ENCODE assay signal across 9 cellular contexts in the genomic region with DNA sequence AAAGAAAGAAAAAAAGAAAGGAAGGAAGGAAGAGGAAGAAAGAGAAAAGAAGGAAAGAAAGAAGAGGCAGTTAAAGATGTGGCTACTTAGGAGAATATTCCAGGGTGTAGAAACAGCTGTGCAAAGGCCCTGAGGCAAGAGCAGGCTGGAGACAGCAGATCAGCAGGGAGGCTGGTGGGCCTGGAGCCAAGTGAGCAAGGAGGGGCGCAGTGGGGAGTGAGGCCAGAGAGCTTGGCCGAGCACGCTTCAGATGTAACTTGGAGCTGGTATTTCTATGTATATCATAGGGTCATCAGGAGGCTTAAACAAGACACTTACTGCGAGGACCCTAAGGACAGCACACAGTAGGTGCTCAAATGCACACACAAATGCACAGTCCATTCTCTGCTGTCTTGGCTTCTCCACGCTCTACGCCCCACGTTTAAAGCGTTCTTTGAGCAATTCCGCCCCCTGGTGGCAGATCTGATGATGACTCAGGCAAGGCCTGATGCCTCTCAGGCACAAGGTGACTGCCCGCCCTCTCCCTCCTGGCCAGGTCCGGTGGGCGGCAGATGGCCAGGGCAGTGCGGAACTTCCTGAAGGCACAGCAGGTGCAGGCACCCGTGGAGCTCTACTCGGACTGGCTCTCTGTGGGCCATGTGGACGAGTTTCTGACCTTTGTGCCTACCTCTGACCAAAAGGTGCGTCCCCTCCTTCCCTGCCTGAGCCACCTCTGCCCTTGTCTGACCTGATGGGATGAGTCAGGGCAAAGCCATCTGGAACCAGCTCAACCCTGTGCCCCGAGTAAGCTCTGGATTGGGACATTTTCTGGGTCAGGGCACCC. TPM values are rescaled to one million over a fixed set of nuclear protein-coding genes. Genes with fewer than 3 reads are reported as not detected.
DNase-seq lines count a peak whose midpoint lies in the region; ATAC-seq and TF ChIP-seq lines count a peak whose summit lies in the region.
"Had no signal": no experiment of that assay in that cellular context is flagged by ENCODE, and none has a peak within 500 bp of the region (broad histone marks: within the 10 kb centered on the region; RNA-seq: fewer than 3 reads in every experiment).

No MANE protein-coding gene starts in this region.

- no peak for ATAC-seq in GM18907 (IDR thresholded peaks at IDR 0.05; ENCODE audit: unreplicated experiment)

- H2BK5ac ChIP-seq in neuronal stem cell (ENCODE audit: low read length): no peak overlapping the region

- H3K4me2 ChIP-seq in KMS-11: no peak overlapping the region
- no peak overlapping the region for H3K4me2 ChIP-seq in neuronal stem cell (ENCODE audit: insufficient read depth, low read length, poor library complexity, severe bottlenecking)

- no CpG with 5 or more reads among the region's 18 CpGs for WGBS in neuronal stem cell (ENCODE audit: extremely low coverage in 2 of 2, insufficient read length in 2 of 2, insufficient replicate concordance in 1 of 2), 2 donors

- H2AFZ ChIP-seq in KMS-11 (ENCODE audit: low read depth) (no peak overlapping the region), neuronal stem cell (ENCODE audit: low read length) (no peak overlapping the region)

- H3K36me3 ChIP-seq in KMS-11 (ENCODE audit: insufficient read depth) (no peaks in the 10 kb centered on the region), neuronal stem cell (replicated peaks in 1 of 2; ENCODE audit: control insufficient read depth in 2 of 2, insufficient read depth in 2 of 2, low read length in 2 of 2) (no peaks in the 10 kb centered on the region)

- H3K36me3 Mint-ChIP-seq in activated T-helper 1 cell treated with anti-CD3 and anti-CD28 coated beads, Interleukin-12 subunit alpha, Interleukin-12 subunit beta, Interleukin-2, Interleukin-4 antibody, amounts not matched to agents 30 ng/mL and 10 ng/mL and 1 ng/mL, durations not matched to agents 14 hours and 24 hours and 36 hours (ENCODE audit: low read depth): no peaks in the 10 kb centered on the region

- no peak overlapping the region for H3K14ac ChIP-seq in neuronal stem cell (ENCODE audit: low read length)

- H4K91ac ChIP-seq in neuronal stem cell (ENCODE audit: low read depth, low read length, poor library complexity): no peak overlapping the region

- peak; percentile 89 for TF ChIP-seq CTCF in KMS-11 (conservative IDR thresholded peaks at IDR 0.05; ENCODE audit: low read depth, low read length)
- peak; percentile 83 for TF ChIP-seq CTCF in fibroblast of the aortic adventitia (IDR thresholded peaks at IDR 0.05; ENCODE audit: insufficient read depth, low read length)

- H3K23ac ChIP-seq in neuronal stem cell (ENCODE audit: low read depth, low read length, poor library complexity): no peak overlapping the region

- H3K27ac ChIP-seq in KMS-11 (no peak overlapping the region), neuronal stem cell (replicated peaks; ENCODE audit: low read length) (no peak overlapping the region), substantia nigra (ENCODE audit: low read depth, low read length, poor library complexity, severe bottlenecking) (no peak overlapping the region)

- H3K27me3 ChIP-seq in KMS-11 (ENCODE audit: insufficient read depth, low read depth) (peaks cover 67% of the 10 kb centered on the region), neuronal stem cell (ENCODE audit: control insufficient read depth in 3 of 3, insufficient read depth in 3 of 3, low read depth in 1 of 3, low read length in 3 of 3) (peaks cover 0 to 17% (median 0%) of the 10 kb centered on the region in 3 experiments)

- no peak overlapping the region for H3K4me3 Mint-ChIP-seq in activated T-helper 1 cell treated with anti-CD3 and anti-CD28 coated beads, Interleukin-12 subunit alpha, Interleukin-12 subunit beta, Interleukin-2, Interleukin-4 antibody, amounts not matched to agents 30 ng/mL and 10 ng/mL and 1 ng/mL, durations not matched to agents 14 hours and 24 hours and 36 hours

- H4K8ac ChIP-seq in neuronal stem cell (ENCODE audit: low read depth, low read length): no peak overlapping the region

- no peaks in the 10 kb centered on the region for H4K20me1 ChIP-seq in KMS-11 (ENCODE audit: insufficient read depth)

- no peak overlapping the region for H2AK5ac ChIP-seq in neuronal stem cell (ENCODE audit: low read depth, low read length)

- H2BK15ac ChIP-seq in neuronal stem cell (ENCODE audit: low read length): no peak overlapping the region

- H3K4me1 ChIP-seq in KMS-11 (ENCODE audit: low read depth, poor library complexity, severe bottlenecking): no peaks in the 10 kb centered on the region
- peaks cover 0 to 3% of the 10 kb centered on the region in 2 donors for H3K4me1 ChIP-seq in neuronal stem cell (ENCODE audit: control insufficient read depth in 2 of 2, insufficient read depth in 1 of 2, low read depth in 1 of 2, low read length in 2 of 2)

- H3K18ac ChIP-seq in neuronal stem cell (ENCODE audit: low read length): no peak overlapping the region

- H3K9ac ChIP-seq in KMS-11: no peak overlapping the region
- no peak overlapping the region for H3K9ac ChIP-seq in neuronal stem cell (ENCODE audit: low read depth, low read length, poor library complexity)

- H3K27me3 Mint-ChIP-seq in activated T-helper 1 cell treated with anti-CD3 and anti-CD28 coated beads, Interleukin-12 subunit alpha, Interleukin-12 subunit beta, Interleukin-2, Interleukin-4 antibody, amounts not matched to agents 30 ng/mL and 10 ng/mL and 1 ng/mL, durations not matched to agents 14 hours and 24 hours and 36 hours (ENCODE audit: insufficient read depth): peaks cover 12% of the 10 kb centered on the region

- H2BK120ac ChIP-seq in neuronal stem cell (ENCODE audit: low read depth, low read length): no peak overlapping the region

- H2BK12ac ChIP-seq in neuronal stem cell (ENCODE audit: low read length): no peak overlapping the region

- no peak overlapping the region for H3K27ac Mint-ChIP-seq in activated T-helper 1 cell treated with anti-CD3 and anti-CD28 coated beads, Interleukin-12 subunit alpha, Interleukin-12 subunit beta, Interleukin-2, Interleukin-4 antibody, amounts not matched to agents 30 ng/mL and 10 ng/mL and 1 ng/mL, durations not matched to agents 14 hours and 24 hours and 36 hours

- H3K9me3 Mint-ChIP-seq in activated T-helper 1 cell treated with anti-CD3 and anti-CD28 coated beads, Interleukin-12 subunit alpha, Interleukin-12 subunit beta, Interleukin-2, Interleukin-4 antibody, amounts not matched to agents 30 ng/mL and 10 ng/mL and 1 ng/mL, durations not matched to agents 14 hours and 24 hours and 36 hours: no peaks in the 10 kb centered on the region

- DNase-seq in DMS153 treated with DMSO at 0.1 percent for 48 hours (lab: John Stamatoyannopoulos, UW; ENCODE audit: unreplicated experiment): peak; percentile 66
- DNase-seq in RPMI7951 (ENCODE audit: low read depth): peak; percentile 92
- DNase-seq in activated T-helper 1 cell treated with anti-CD3 and anti-CD28 coated beads, Interleukin-12 subunit alpha, Interleukin-12 subunit beta, Interleukin-2, Interleukin-4 antibody, amounts not matched to agents 30 ng/mL and 10 ng/mL and 1 ng/mL, durations not matched to agents 14 hours and 24 hours and 36 hours (ENCODE audit: low spot score): peak; percentile 69
- DNase-seq in fibroblast of the aortic adventitia (ENCODE audit: low read depth): peak; percentile 86
- DNase-seq in neuronal stem cell (ENCODE audit: low spot score): peak; percentile 89
- peak in 48 of 49 donors; percentile 12 to 95 (median 74) for DNase-seq in substantia nigra (lab: John Stamatoyannopoulos, UW)

- no peaks in the 10 kb centered on the region for H3K79me1 ChIP-seq in neuronal stem cell (ENCODE audit: low read depth, low read length)

- no peaks in the 10 kb centered on the region for H3K4me1 Mint-ChIP-seq in activated T-helper 1 cell treated with anti-CD3 and anti-CD28 coated beads, Interleukin-12 subunit alpha, Interleukin-12 subunit beta, Interleukin-2, Interleukin-4 antibody, amounts not matched to agents 30 ng/mL and 10 ng/mL and 1 ng/mL, durations not matched to agents 14 hours and 24 hours and 36 hours (ENCODE audit: low read depth)

- H3K79me2 ChIP-seq in KMS-11 (ENCODE audit: insufficient read depth, low read depth): no peaks in the 10 kb centered on the region

- no peaks in the 10 kb centered on the region for H3K9me3 ChIP-seq in neuronal stem cell (replicated peaks in 1 of 2; ENCODE audit: control insufficient read depth in 2 of 2, insufficient read depth in 1 of 2, low read depth in 1 of 2, low read length in 2 of 2)

- intact Hi-C loops in activated T-helper 1 cell treated with anti-CD3 and anti-CD28 coated beads, Interleukin-12 subunit alpha, Interleukin-12 subunit beta, Interleukin-2, Interleukin-4 antibody, amounts not matched to agents 30 ng/mL and 10 ng/mL and 1 ng/mL, durations not matched to agents 14 hours and 24 hours and 36 hours (cut with micrococcal nuclease): loop anchor here (1.0 kb wide), 1 partner anchor 112 kb away; no protein-coding TSS in a partner anchor

- H3K4me3 ChIP-seq in KMS-11 (IDR thresholded peaks at IDR 0.05; ENCODE audit: insufficient read depth, low read depth, low read length): no peak overlapping the region
- no peak overlapping the region for H3K4me3 ChIP-seq in fibroblast of the aortic adventitia (ENCODE audit: low read depth, low read length)
- no peak overlapping the region for H3K4me3 ChIP-seq in neuronal stem cell (ENCODE audit: low read length in 2 of 2)

- H3K4ac ChIP-seq in neuronal stem cell (ENCODE audit: low read length): no peak overlapping the region

RNA-seq across cellular contexts. Expression of gene PADI3, which starts 11.9 kb away (rescaled TPM):
- total RNA-seq in RPMI7951 (2014; rRNA removed; shearing (Covaris generic)): 44.9 and 48.8 TPM in 2 replicates
- total RNA-seq in activated T-helper 1 cell treated with anti-CD3 and anti-CD28 coated beads, Interleukin-12 subunit alpha, Interleukin-12 subunit beta, Interleukin-2, Interleukin-4 antibody, amounts not matched to agents 30 ng/mL and 10 ng/mL and 1 ng/mL, durations not matched to agents 14 hours and 24 hours and 36 hours: not detected in 2 replicates
- total RNA-seq in fibroblast of the aortic adventitia (ENCODE audit: low replicate concordance): not detected in 2 replicates
- polyA plus RNA-seq in neuronal stem cell (2013, experiment 1 of 2): 0.38 TPM
- polyA plus RNA-seq in neuronal stem cell (2013, experiment 2 of 2): 0.36 TPM
- polyA plus RNA-seq: adipose tissue had no signal

RNA-seq across cellular contexts. Expression of gene PADI1, which starts 32.1 kb away (rescaled TPM):
- total RNA-seq in RPMI7951 (2014; rRNA removed; shearing (Covaris generic)): 1.9 and 2.4 TPM in 2 replicates
- total RNA-seq in activated T-helper 1 cell treated with anti-CD3 and anti-CD28 coated beads, Interleukin-12 subunit alpha, Interleukin-12 subunit beta, Interleukin-2, Interleukin-4 antibody, amounts not matched to agents 30 ng/mL and 10 ng/mL and 1 ng/mL, durations not matched to agents 14 hours and 24 hours and 36 hours: not detected in 2 replicates
- total RNA-seq in fibroblast of the aortic adventitia (ENCODE audit: low replicate concordance): 0.09 TPM in 1 of 2 replicates, not detected in the other
- 0.18 TPM for polyA plus RNA-seq in neuronal stem cell (2013, experiment 1 of 2)
- polyA plus RNA-seq in neuronal stem cell (2013, experiment 2 of 2): 0.11 TPM

Comparison
In these comparisons a context has a peak if more than half of its experiments do, and no peak if none do; other contexts are left out.
1. RNA of gene PADI3, which starts 11.9 kb away (total RNA-seq): 44.9 to 48.8 TPM in RPMI7951; not detected in activated T-helper 1 cell treated with anti-CD3 and anti-CD28 coated beads, Interleukin-12 subunit alpha, Interleukin-12 subunit beta, Interleukin-2, Interleukin-4 antibody, amounts not matched to agents 30 ng/mL and 10 ng/mL and 1 ng/mL, durations not matched to agents 14 hours and 24 hours and 36 hours and not detected in fibroblast of the aortic adventitia; every median in the first group is over 10 times any median in the second.
2. Peak in every context shown above with its lines, with median percentiles within 50 percentile points of each other: DNase-seq.